In genomic region chr22:45319319-45319675, GRCh38 we compare ENCODE assay signal across 10 cellular contexts. TPM values are rescaled to one million over a fixed set of nuclear protein-coding genes. Genes with fewer than 3 reads are reported as not detected.
DNase-seq lines count a peak whose midpoint lies in the region; ATAC-seq and TF ChIP-seq lines count a peak whose summit lies in the region.
"Had no signal": no experiment of that assay in that cellular context is flagged by ENCODE, and none has a peak within 500 bp of the region (broad histone marks: within the 10 kb centered on the region; RNA-seq: fewer than 3 reads in every experiment).

No MANE protein-coding gene starts in this region.

- peak overlapping the region; percentile 75 for H3K4me3 Mint-ChIP-seq in activated CD4-positive, alpha-beta memory T cell treated with anti-CD3 and anti-CD28 coated beads for 36 hours

- H3K4me1 Mint-ChIP-seq in activated CD4-positive, alpha-beta memory T cell treated with anti-CD3 and anti-CD28 coated beads for 36 hours (ENCODE audit: low read depth) = peaks cover 65% of the 10 kb centered on the region

- ATAC-seq in HG03097 (IDR thresholded peaks at IDR 0.05; ENCODE audit: low FRiP score, unreplicated experiment) (no peak), HG02885 (IDR thresholded peaks at IDR 0.05; ENCODE audit: poor library complexity, unreplicated experiment) (no peak)

- peaks cover 15% of the 10 kb centered on the region for H3K36me3 Mint-ChIP-seq in activated CD4-positive, alpha-beta memory T cell treated with anti-CD3 and anti-CD28 coated beads for 36 hours

- H3K36me3 ChIP-seq in cardiac muscle cell (peaks cover 11% of the 10 kb centered on the region), HAP-1 (replicated peaks) (peaks cover 16% of the 10 kb centered on the region)

- H3K4me3 ChIP-seq in GM12864 (ENCODE audit: low read depth, low read length) (peak overlapping the region; percentile 4; the same call in 1 of the 2 replicates), cardiac muscle cell (no peak overlapping the region), skin epidermis (peak overlapping the region in 1 of 7 experiments; percentile 3), HAP-1 (no peak overlapping the region)

- no peak for DNase-seq in GM12864 (ENCODE audit: low read depth)
- peak; percentile 19 for DNase-seq in activated CD4-positive, alpha-beta memory T cell treated with anti-CD3 and anti-CD28 coated beads for 36 hours
- peak in 1 of 2 donors; percentile 74 for DNase-seq in cardiac muscle cell (ENCODE audit: low read depth in 1 of 2, low spot score in 1 of 2)
- DNase-seq in HAP-1 (ENCODE audit: low spot score in 2 of 2) = no peak
- DNase-seq in NCI-H226 = no peak
- DNase-seq: KBM-7 had no signal

- H3K27me3 ChIP-seq in cardiac muscle cell (no peaks in the 10 kb centered on the region), HAP-1 (ENCODE audit: low read depth) (no peaks in the 10 kb centered on the region)

- POLR2A ChIA-PET in activated CD4-positive, alpha-beta memory T cell treated with anti-CD3 and anti-CD28 coated beads for 36 hours (lab: Charles Lee) = interaction anchor here (0.6 to 1.3 kb wide), 2 partner anchors 9 to 118 kb away, joined by 3 read pairs; partner anchors contain the start of gene FAM118A

- H3K9me3 Mint-ChIP-seq in activated CD4-positive, alpha-beta memory T cell treated with anti-CD3 and anti-CD28 coated beads for 36 hours = no peaks in the 10 kb centered on the region

- peak overlapping the region; percentile 95 for H3K27ac Mint-ChIP-seq in activated CD4-positive, alpha-beta memory T cell treated with anti-CD3 and anti-CD28 coated beads for 36 hours

- in situ Hi-C loops in HAP-1 (cut with MboI; ENCODE audit: low sequenced_read_pairs) = no loop called here

- intact Hi-C loops in activated CD4-positive, alpha-beta memory T cell treated with anti-CD3 and anti-CD28 coated beads for 36 hours (cut with micrococcal nuclease) = loop anchor here (2.0 to 5.0 kb wide), 3 partner anchors 16 to 157 kb away; partner anchors contain the start of gene NUP50

- H3K27me3 Mint-ChIP-seq in activated CD4-positive, alpha-beta memory T cell treated with anti-CD3 and anti-CD28 coated beads for 36 hours = no peaks in the 10 kb centered on the region

- CTCF ChIA-PET in activated CD4-positive, alpha-beta memory T cell treated with anti-CD3 and anti-CD28 coated beads for 36 hours (lab: Charles Lee) = no interaction called here

- TF ChIP-seq CTCF in GM12864 (IDR thresholded peaks at IDR 0.05; ENCODE audit: low read depth, low read length, missing control alignments) = no peak
- no peak for TF ChIP-seq CTCF in cardiac muscle cell (IDR thresholded peaks at IDR 0.05; ENCODE audit: low read depth, low read length)

- H3K9me3 ChIP-seq in cardiac muscle cell (ENCODE audit: low read depth) (no peaks in the 10 kb centered on the region), HAP-1 (no peaks in the 10 kb centered on the region)

- H3K27ac ChIP-seq in cardiac muscle cell (peak overlapping the region; percentile 82), skin epidermis (peak overlapping the region in 20 of 21 experiments; percentile 26 to 87 (median 76))

- H3K4me1 ChIP-seq in cardiac muscle cell (ENCODE audit: low read depth) = peaks cover 52% of the 10 kb centered on the region
- no peaks in the 10 kb centered on the region; the same call in none of the 2 replicates for H3K4me1 ChIP-seq in HAP-1

RNA-seq across cellular contexts. Expression of gene FAM118A, which starts 9.6 kb away (rescaled TPM):
- 10 to 100 TPM; 55.0 to 56.5 TPM for total RNA-seq in activated CD4-positive, alpha-beta memory T cell treated with anti-CD3 and anti-CD28 coated beads for 36 hours
- total RNA-seq in cardiac muscle cell = 104 and 240 TPM in 2 replicates
- 227 and 323 TPM in 2 replicates for polyA plus RNA-seq in cardiac muscle cell

RNA-seq across cellular contexts. Expression of gene UPK3A, which starts 34.5 kb away (rescaled TPM):
- not detected for total RNA-seq in activated CD4-positive, alpha-beta memory T cell treated with anti-CD3 and anti-CD28 coated beads for 36 hours
- 0.21 TPM in 1 of 2 replicates, not detected in the other for total RNA-seq in cardiac muscle cell
- 0.45 TPM in 1 of 2 replicates, not detected in the other for polyA plus RNA-seq in cardiac muscle cell
- total RNA-seq: kidney epithelial cell had no signal
